15 cellular contexts compared by ENCODE assay signal in genomic region chr14:26867171-26867757, GRCh38.
DNase-seq lines count a peak whose midpoint lies in the region; ATAC-seq and TF ChIP-seq lines count a peak whose summit lies in the region.
"Had no signal": no experiment of that assay in that cellular context is flagged by ENCODE, and none has a peak within 500 bp of the region (broad histone marks: within the 10 kb centered on the region; RNA-seq: fewer than 3 reads in every experiment).

No MANE protein-coding gene starts in this region.

- H2AFZ ChIP-seq in smooth muscle cell (ENCODE audit: low read depth), result no peak overlapping the region

- peak overlapping the region; percentile 32 for H3K4me3 ChIP-seq in adipocyte (ENCODE audit: low read length)
- H3K4me3 ChIP-seq in kidney epithelial cell (ENCODE audit: low read depth, low read length), result no peak overlapping the region
- no peak overlapping the region for H3K4me3 ChIP-seq in smooth muscle cell
- H3K4me3 ChIP-seq: BLaER1, lower lobe of right lung had no signal

- H3K9me3 Mint-ChIP-seq in activated T-cell treated with anti-CD3 and anti-CD28 coated beads, Interleukin-2, amount 50 U/mL, for 72 hours, result peaks cover 0 to 7% of the 10 kb centered on the region in 2 donors
- H3K9me3 Mint-ChIP-seq in HFFc6, result peaks cover 42% of the 10 kb centered on the region
- H3K9me3 Mint-ChIP-seq: neural crest cell had no signal

- H3K36me3 ChIP-seq in adipocyte (ENCODE audit: control insufficient read depth, insufficient read depth, low read length, severe bottlenecking) (no peaks in the 10 kb centered on the region), kidney epithelial cell (ENCODE audit: control insufficient read depth, insufficient read depth, low read length) (no peaks in the 10 kb centered on the region), smooth muscle cell (ENCODE audit: low read depth) (no peaks in the 10 kb centered on the region)
- H3K36me3 ChIP-seq: BLaER1, lower lobe of right lung had no signal

- no peaks in the 10 kb centered on the region for H3K4me1 Mint-ChIP-seq in activated T-cell treated with anti-CD3 and anti-CD28 coated beads, Interleukin-2, amount 50 U/mL, for 72 hours (ENCODE audit: low read depth)
- H3K4me1 Mint-ChIP-seq in HFFc6 (ENCODE audit: low read depth), result no peaks in the 10 kb centered on the region

- no peaks in the 10 kb centered on the region for H3K36me3 Mint-ChIP-seq in activated T-cell treated with anti-CD3 and anti-CD28 coated beads, Interleukin-2, amount 50 U/mL, for 72 hours (ENCODE audit: insufficient read depth in 2 of 2)
- H3K36me3 Mint-ChIP-seq in HFFc6 (ENCODE audit: low read depth), result no peaks in the 10 kb centered on the region

- H3F3A ChIP-seq in smooth muscle cell (ENCODE audit: low read depth), result no peaks in the 10 kb centered on the region

- no peaks in the 10 kb centered on the region for H3K27me3 Mint-ChIP-seq in activated T-cell treated with anti-CD3 and anti-CD28 coated beads, Interleukin-2, amount 50 U/mL, for 72 hours (ENCODE audit: low read depth)
- no peaks in the 10 kb centered on the region for H3K27me3 Mint-ChIP-seq in HFFc6 (ENCODE audit: insufficient read depth)
- H3K27me3 Mint-ChIP-seq: activated CD8-positive, alpha-beta T cell treated with anti-CD3 and anti-CD28 coated beads for 36 hours had no signal

- no peak overlapping the region for H3K4me2 ChIP-seq in smooth muscle cell
- H3K4me2 ChIP-seq: BLaER1 had no signal

- no peak for ATAC-seq in activated T-cell treated with anti-CD3 and anti-CD28 coated beads, Interleukin-2, amount 50 U/mL, for 72 hours (replicated peaks in 1 of 2)
- ATAC-seq: activated CD8-positive, alpha-beta T cell treated with anti-CD3 and anti-CD28 coated beads for 36 hours; stimulated activated naive CD8-positive, alpha-beta T cell treated with anti-CD3 and anti-CD28 coated beads, Interleukin-15, Interleukin-2, amounts not matched to agents 100 U/mL and 50 U/mL, for 24 hours had no signal

- H3K9ac ChIP-seq in adipocyte (ENCODE audit: low read length) (no peak overlapping the region), smooth muscle cell (ENCODE audit: low read depth) (no peak overlapping the region)
- H3K9ac ChIP-seq: BLaER1 had no signal

- no peaks in the 10 kb centered on the region for H3K79me2 ChIP-seq in smooth muscle cell (ENCODE audit: low read depth)

- H3K27me3 ChIP-seq in adipocyte (replicated peaks; ENCODE audit: control insufficient read depth, insufficient read depth, low read length) (no peaks in the 10 kb centered on the region), kidney epithelial cell (ENCODE audit: control insufficient read depth, insufficient read depth, low read length) (no peaks in the 10 kb centered on the region), smooth muscle cell (ENCODE audit: low read depth) (peaks cover 8% of the 10 kb centered on the region)
- H3K27me3 ChIP-seq: BLaER1 had no signal

- H3K27ac Mint-ChIP-seq in activated T-cell treated with anti-CD3 and anti-CD28 coated beads, Interleukin-2, amount 50 U/mL, for 72 hours, result no peak overlapping the region
- H3K27ac Mint-ChIP-seq in HFFc6, result no peak overlapping the region
- H3K27ac Mint-ChIP-seq: activated CD8-positive, alpha-beta T cell treated with anti-CD3 and anti-CD28 coated beads for 36 hours had no signal

- TF ChIP-seq CTCF in kidney epithelial cell (IDR thresholded peaks at IDR 0.05; ENCODE audit: insufficient read depth, low read length, poor library complexity, severe bottlenecking) (no peak), smooth muscle cell (IDR thresholded peaks at IDR 0.05; ENCODE audit: borderline replicate concordance, insufficient read depth, poor library complexity, severe bottlenecking) (no peak), HFFc6 (IDR thresholded peaks at IDR 0.05) (no peak)

- H3K9me3 ChIP-seq in adipocyte (ENCODE audit: control insufficient read depth, low read length) (no peaks in the 10 kb centered on the region), smooth muscle cell (replicated peaks; ENCODE audit: low read depth) (no peaks in the 10 kb centered on the region)
- H3K9me3 ChIP-seq: BLaER1, lower lobe of right lung had no signal

- no peak overlapping the region for H3K27ac ChIP-seq in smooth muscle cell (ENCODE audit: low read depth)
- H3K27ac ChIP-seq: BLaER1, lower lobe of right lung had no signal

- H4K20me1 ChIP-seq in smooth muscle cell (ENCODE audit: low read depth), result no peaks in the 10 kb centered on the region
- H4K20me1 ChIP-seq: BLaER1 had no signal

- DNase-seq in Caki2 (ENCODE audit: low read depth), result peak; percentile 50
- peak; percentile 5 for DNase-seq in NCI-H1092 (lab: John Stamatoyannopoulos, UW)
- DNase-seq in adipocyte (ENCODE audit: low read depth), result no peak
- DNase-seq in kidney epithelial cell (ENCODE audit: low read depth), result peak; percentile 57
- no peak for DNase-seq in cerebellar nuclear complex (lab: John Stamatoyannopoulos, UW)
- DNase-seq in smooth muscle cell (lab: John Stamatoyannopoulos, UW; ENCODE audit: unreplicated experiment), result no peak
- DNase-seq in activated T-cell treated with anti-CD3 and anti-CD28 coated beads, Interleukin-2, amount 50 U/mL, for 72 hours, result no peak
- DNase-seq in HFFc6, result no peak
- DNase-seq: activated CD8-positive, alpha-beta T cell treated with anti-CD3 and anti-CD28 coated beads for 36 hours; central memory CD4-positive, alpha-beta T cell; lower lobe of right lung; RPMI8226; stimulated activated naive CD8-positive, alpha-beta T cell treated with anti-CD3 and anti-CD28 coated beads, Interleukin-15, Interleukin-2, amounts not matched to agents 100 U/mL and 50 U/mL, for 24 hours had no signal

- in situ Hi-C loops in Caki2 (cut with HindIII; ENCODE audit: low pct_unique_long_range_greater_than_20kb, low sequenced_read_pairs), result no loop called here

- no peak overlapping the region for H3K4me3 Mint-ChIP-seq in activated T-cell treated with anti-CD3 and anti-CD28 coated beads, Interleukin-2, amount 50 U/mL, for 72 hours
- no peak overlapping the region for H3K4me3 Mint-ChIP-seq in HFFc6
- H3K4me3 Mint-ChIP-seq: activated CD8-positive, alpha-beta T cell treated with anti-CD3 and anti-CD28 coated beads for 36 hours; neural crest cell had no signal

- WGBS in smooth muscle cell (ENCODE audit: low lambda C conversion rate), result 62% methylated on average over 6 of the region's 6 CpGs

- H3K4me1 ChIP-seq in adipocyte (ENCODE audit: control insufficient read depth, insufficient read depth, low read length), result peaks cover 18% of the 10 kb centered on the region
- H3K4me1 ChIP-seq in smooth muscle cell (ENCODE audit: low read depth), result peaks cover 5% of the 10 kb centered on the region
- H3K4me1 ChIP-seq: BLaER1, lower lobe of right lung had no signal

Comparison
In these comparisons a context has a peak if more than half of its experiments do, and no peak if none do; other contexts are left out.
1. DNase-seq: peak in Caki2 (single experiment), NCI-H1092 (single experiment) and kidney epithelial cell (single experiment); none in adipocyte (single experiment), cerebellar nuclear complex (0 of 2), smooth muscle cell (single experiment), activated T-cell treated with anti-CD3 and anti-CD28 coated beads, Interleukin-2, amount 50 U/mL, for 72 hours (0 of 2) and HFFc6 (single experiment).